ENCODE assay signal across 22 cellular contexts in genomic region chr5:67395790-67396418, GRCh38.
DNase-seq lines count a peak whose midpoint lies in the region; ATAC-seq, FAIRE-seq and TF ChIP-seq lines count a peak whose summit lies in the region.
"Had no signal": no experiment of that assay in that cellular context is flagged by ENCODE, and none has a peak within 500 bp of the region (broad histone marks: within the 10 kb centered on the region; RNA-seq: fewer than 3 reads in every experiment).

No MANE protein-coding gene starts in this region.

- TF ChIP-seq POLR2A in endothelial cell of umbilical vein (IDR thresholded peaks at IDR 0.05; ENCODE audit: low read depth, low read length), result no peak

- no peak overlapping the region for H3K27ac ChIP-seq in endothelial cell of umbilical vein (ENCODE audit: insufficient read depth, low read depth, low read length)
- H3K27ac ChIP-seq: KMS-11, prostate gland, upper lobe of right lung had no signal

- peaks cover 19% of the 10 kb centered on the region for H3K4me1 ChIP-seq in endothelial cell of umbilical vein (ENCODE audit: control insufficient read depth, extremely low read depth, insufficient read depth, low read length)
- H3K4me1 ChIP-seq: prostate gland, upper lobe of right lung had no signal

- H3K79me2 ChIP-seq in endothelial cell of umbilical vein (ENCODE audit: control insufficient read depth, insufficient read depth, low read length), result no peaks in the 10 kb centered on the region

- no peak overlapping the region for H3K4me2 ChIP-seq in endothelial cell of umbilical vein (ENCODE audit: insufficient read depth, low read length)
- H3K4me2 ChIP-seq: KMS-11 had no signal

- H2AFZ ChIP-seq in endothelial cell of umbilical vein (ENCODE audit: low read depth, low read length), result peak overlapping the region; percentile 11

- no peaks in the 10 kb centered on the region for H3K36me3 ChIP-seq in endothelial cell of umbilical vein (ENCODE audit: control insufficient read depth in 2 of 2, extremely low read depth in 1 of 2, insufficient read depth in 2 of 2, low read length in 2 of 2)
- H3K36me3 ChIP-seq: prostate gland, upper lobe of right lung had no signal

- no peak for ATAC-seq in HG02678 (IDR thresholded peaks at IDR 0.05; ENCODE audit: unreplicated experiment)
- ATAC-seq: activated naive CD8-positive, alpha-beta T cell treated with anti-CD3 and anti-CD28 coated beads, Interleukin-2, amount 50 U/mL, for 24 hours; upper lobe of right lung had no signal

- intact Hi-C loops in endothelial cell of umbilical vein (cut with micrococcal nuclease), result loop anchor here (10.0 kb wide), 1 partner anchor 519 kb away; no protein-coding TSS in a partner anchor

- TF ChIP-seq CTCF in endothelial cell of umbilical vein (IDR thresholded peaks at IDR 0.05; ENCODE audit: extremely low read depth in 1 of 2, insufficient read depth in 1 of 2, low read depth in 1 of 2, low read length in 2 of 2), result no peak

- no peaks in the 10 kb centered on the region for H3K9me1 ChIP-seq in endothelial cell of umbilical vein (replicated peaks; ENCODE audit: control insufficient read depth, extremely low read depth, insufficient read depth, low read length)

- no peaks in the 10 kb centered on the region for H3K9me3 ChIP-seq in endothelial cell of umbilical vein (replicated peaks; ENCODE audit: control insufficient read depth, insufficient read depth, low read length)
- H3K9me3 ChIP-seq: prostate gland, upper lobe of right lung had no signal

- no peaks in the 10 kb centered on the region for H3K27me3 ChIP-seq in endothelial cell of umbilical vein (ENCODE audit: control insufficient read depth in 2 of 2, insufficient read depth in 2 of 2, low read length in 2 of 2)
- H3K27me3 ChIP-seq: upper lobe of right lung had no signal

- DNase-seq in EH (ENCODE audit: low read depth) (peak; percentile 7), LHCN-M2 (ENCODE audit: low read depth) (peak; percentile 14), endothelial cell of umbilical vein (ENCODE audit: low read depth, low spot score) (no peak), lung microvascular endothelial cell (ENCODE audit: low read depth in 2 of 2) (peak; percentile 11 to 46), NCI-H69 (lab: John Stamatoyannopoulos, UW) (no peak), NCI-H2196 (lab: John Stamatoyannopoulos, UW; ENCODE audit: unreplicated experiment) (no peak), SW480 (ENCODE audit: low spot score) (no peak)
- DNase-seq: activated CD4-positive, alpha-beta T cell treated with anti-CD3 and anti-CD28 coated beads, Interleukin-2, amount 50 U/mL, for 1 hour; activated naive CD8-positive, alpha-beta T cell treated with anti-CD3 and anti-CD28 coated beads, Interleukin-2, amount 50 U/mL, for 24 hours; COR-L47; cortex of kidney; foreskin melanocyte; kidney; NCI-H1105; NCI-H510A treated with DMSO at 0.1 percent for 48 hours; T-helper 1 cell; upper lobe of right lung had no signal

- no TSS peak for BruUV-seq in endothelial cell of umbilical vein (replicated peaks; lab: Mats Ljungman, UMichigan)

- dilution Hi-C loops in endothelial cell of umbilical vein (cut with MboI; ENCODE audit: extremely low pct_ligation_motif_present, low sequenced_read_pairs), result no loop called here

- H3K9ac ChIP-seq in endothelial cell of umbilical vein (replicated peaks; ENCODE audit: extremely low read depth, insufficient read depth, low read length), result no peak overlapping the region
- H3K9ac ChIP-seq: KMS-11 had no signal

- H4K20me1 ChIP-seq in endothelial cell of umbilical vein (replicated peaks; ENCODE audit: control insufficient read depth, extremely low read depth, insufficient read depth, low read length), result no peaks in the 10 kb centered on the region

- no peak overlapping the region for H3K4me3 ChIP-seq in endothelial cell of umbilical vein (replicated peaks in 1 of 3; ENCODE audit: insufficient read depth in 1 of 3, low read depth in 1 of 3, low read length in 3 of 3)
- H3K4me3 ChIP-seq: prostate gland, upper lobe of right lung had no signal

- no peak for FAIRE-seq in endothelial cell of umbilical vein (lab: Jason Lieb, UNC)
- FAIRE-seq: endometrium, H1, kidney had no signal

- CTCF ChIA-PET in endothelial cell of umbilical vein (lab: Charles Lee), result interaction anchor here (1.2 kb wide), 1 partner anchor 150 kb away, joined by 3 read pairs; no protein-coding TSS in a partner anchor

- POLR2A ChIA-PET in endothelial cell of umbilical vein (lab: Charles Lee), result no interaction called here

TF ChIP-seq in endothelial cell of umbilical vein, 7 proteins besides CTCF, POLR2A, EP300 and RAD21:
- TF ChIP-seq POLR2AphosphoS5 (IDR thresholded peaks at IDR 0.05; ENCODE audit: insufficient read depth, low read depth, low read length), result no peak
- TF ChIP-seq FOS (IDR thresholded peaks at IDR 0.05; ENCODE audit: borderline replicate concordance, insufficient read depth, low read length), result no peak

Comparison
In these comparisons a context has a peak if more than half of its experiments do, and no peak if none do; other contexts are left out.
1. DNase-seq: peak in EH (single experiment), LHCN-M2 (single experiment) and lung microvascular endothelial cell (2 of 2); none in endothelial cell of umbilical vein (single experiment), NCI-H69 (single experiment), NCI-H2196 (single experiment) and SW480 (single experiment).